In the genomic region with DNA sequence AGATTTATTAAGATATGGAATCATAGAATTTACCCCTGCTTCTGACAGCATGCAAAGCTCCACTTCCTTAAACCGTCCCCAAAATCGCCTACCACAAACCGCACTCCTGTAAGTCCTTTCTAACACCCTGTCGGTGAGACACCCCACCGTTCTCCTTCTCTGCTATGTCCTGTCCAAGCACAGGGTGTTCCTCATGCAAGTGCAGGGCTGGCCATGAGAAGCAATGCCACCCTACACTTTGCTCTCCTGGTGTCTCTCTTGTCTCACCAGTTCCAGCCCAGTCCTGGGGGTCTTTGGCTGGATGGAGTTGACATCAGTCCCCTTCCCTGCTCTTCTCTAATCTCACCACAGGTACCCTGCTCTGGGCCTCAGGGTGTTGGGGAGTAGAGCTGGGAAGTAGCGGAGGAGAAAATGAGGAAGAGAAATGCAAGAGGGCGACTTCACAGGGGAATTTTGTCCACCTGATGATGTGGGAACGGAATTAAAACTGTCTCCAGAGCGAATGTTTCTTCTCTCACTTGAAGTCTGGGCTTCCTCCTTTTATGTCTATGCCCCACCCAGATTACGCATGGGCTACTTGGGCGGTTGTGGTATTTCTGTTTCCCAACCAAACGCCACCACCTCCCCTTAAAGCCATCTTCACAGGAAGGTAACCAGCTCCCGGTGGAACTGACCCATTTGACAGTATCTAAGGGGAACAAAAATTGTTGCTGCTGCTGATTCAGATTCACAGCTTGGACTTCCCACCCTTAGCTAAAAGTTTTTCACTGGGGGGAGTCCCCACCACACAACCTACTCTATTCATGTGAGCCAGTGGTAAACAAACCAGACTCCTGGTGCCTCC, we compare ENCODE assay signal across 8 cellular contexts. TPM values are rescaled to one million over a fixed set of nuclear protein-coding genes. Genes with fewer than 3 reads are reported as not detected.
DNase-seq lines count a peak whose midpoint lies in the region; ATAC-seq, FAIRE-seq and TF ChIP-seq lines count a peak whose summit lies in the region.

No MANE protein-coding gene starts in this region.

- WGBS in endodermal cell (ENCODE audit: insufficient coverage in 1 of 2, insufficient read length in 1 of 2), 2 experiments: 92 to 95% methylated on average over 13 of the region's 13 CpGs

- H3K4me3 ChIP-seq in right atrium auricular region (no peak overlapping the region), endodermal cell (ENCODE audit: low read length) (no peak overlapping the region)

- H3K36me3 ChIP-seq in right atrium auricular region (no peaks in the 10 kb centered on the region), endodermal cell (ENCODE audit: control insufficient read depth, insufficient read depth, low read length) (no peaks in the 10 kb centered on the region)

- H3K27me3 Mint-ChIP-seq in T-helper 2 cell treated with Interferon-gamma antibody and Interleukin-4, amounts not matched to agents 5 μg/mL and 100 μg/mL, for 36 hours (ENCODE audit: low read depth): peaks cover 3% of the 10 kb centered on the region
- H3K27me3 Mint-ChIP-seq in stimulated activated naive B cell treated with anti-CD40 and anti-IgM and Interleukin-4, amounts not matched to agents 10 μg/mL and 1 μg/mL and 100 μg/mL, for 72 hours: no peaks in the 10 kb centered on the region
- peaks cover 5% of the 10 kb centered on the region for H3K27me3 Mint-ChIP-seq in endodermal cell (ENCODE audit: insufficient read depth)

- H3K27ac ChIP-seq in right atrium auricular region (no peak overlapping the region), endodermal cell (ENCODE audit: low read depth, low read length) (no peak overlapping the region)

- FAIRE-seq in urothelium cell line (lab: Jason Lieb, UNC): no peak

- H3K9ac ChIP-seq in endodermal cell (ENCODE audit: extremely low read depth, low read length, poor library complexity, severe bottlenecking): no peak overlapping the region

- no peaks in the 10 kb centered on the region for H3K27me3 ChIP-seq in right atrium auricular region
- H3K27me3 ChIP-seq in endodermal cell (ENCODE audit: control insufficient read depth, insufficient read depth, low read length, poor library complexity, severe bottlenecking): peaks cover 5% of the 10 kb centered on the region

- peak overlapping the region; percentile 77 for H3K27ac Mint-ChIP-seq in T-helper 2 cell treated with Interferon-gamma antibody and Interleukin-4, amounts not matched to agents 5 μg/mL and 100 μg/mL, for 36 hours
- peak overlapping the region; percentile 79 for H3K27ac Mint-ChIP-seq in stimulated activated naive B cell treated with anti-CD40 and anti-IgM and Interleukin-4, amounts not matched to agents 10 μg/mL and 1 μg/mL and 100 μg/mL, for 72 hours
- H3K27ac Mint-ChIP-seq in endodermal cell: no peak overlapping the region

- no peaks in the 10 kb centered on the region for H3K4me1 ChIP-seq in right atrium auricular region
- no peaks in the 10 kb centered on the region for H3K4me1 ChIP-seq in endodermal cell (ENCODE audit: control insufficient read depth, insufficient read depth, low read length)

- ATAC-seq in Right ventricle myocardium superior (ENCODE audit: poor library complexity) (peak; percentile 56), HG02981 (IDR thresholded peaks at IDR 0.05; ENCODE audit: unreplicated experiment) (peak; percentile 66)
- peak; percentile 85 to 88 for ATAC-seq in stimulated activated naive B cell treated with anti-CD40 and anti-IgM and Interleukin-4, amounts not matched to agents 10 μg/mL and 1 μg/mL and 100 μg/mL, for 72 hours (replicated peaks)

- H3K9me3 ChIP-seq in right atrium auricular region: no peaks in the 10 kb centered on the region
- no peaks in the 10 kb centered on the region for H3K9me3 ChIP-seq in endodermal cell (ENCODE audit: control insufficient read depth, low read length)

- H3K4me3 Mint-ChIP-seq in T-helper 2 cell treated with Interferon-gamma antibody and Interleukin-4, amounts not matched to agents 5 μg/mL and 100 μg/mL, for 36 hours: peak overlapping the region; percentile 72
- peak overlapping the region; percentile 25 to 40 for H3K4me3 Mint-ChIP-seq in stimulated activated naive B cell treated with anti-CD40 and anti-IgM and Interleukin-4, amounts not matched to agents 10 μg/mL and 1 μg/mL and 100 μg/mL, for 72 hours
- H3K4me3 Mint-ChIP-seq in endodermal cell: no peak overlapping the region

- no peak for TF ChIP-seq CTCF in right atrium auricular region (IDR thresholded peaks at IDR 0.05)
- no peak for TF ChIP-seq CTCF in endodermal cell (conservative IDR thresholded peaks at IDR 0.05)

- no peaks in the 10 kb centered on the region for H3K36me3 Mint-ChIP-seq in T-helper 2 cell treated with Interferon-gamma antibody and Interleukin-4, amounts not matched to agents 5 μg/mL and 100 μg/mL, for 36 hours (ENCODE audit: low read depth)
- no peaks in the 10 kb centered on the region for H3K36me3 Mint-ChIP-seq in stimulated activated naive B cell treated with anti-CD40 and anti-IgM and Interleukin-4, amounts not matched to agents 10 μg/mL and 1 μg/mL and 100 μg/mL, for 72 hours
- no peaks in the 10 kb centered on the region for H3K36me3 Mint-ChIP-seq in endodermal cell (ENCODE audit: low read depth)

- H3K9me3 Mint-ChIP-seq in T-helper 2 cell treated with Interferon-gamma antibody and Interleukin-4, amounts not matched to agents 5 μg/mL and 100 μg/mL, for 36 hours: no peaks in the 10 kb centered on the region
- H3K9me3 Mint-ChIP-seq in stimulated activated naive B cell treated with anti-CD40 and anti-IgM and Interleukin-4, amounts not matched to agents 10 μg/mL and 1 μg/mL and 100 μg/mL, for 72 hours: no peaks in the 10 kb centered on the region
- no peaks in the 10 kb centered on the region for H3K9me3 Mint-ChIP-seq in endodermal cell

- peaks cover 18% of the 10 kb centered on the region for H3K4me1 Mint-ChIP-seq in T-helper 2 cell treated with Interferon-gamma antibody and Interleukin-4, amounts not matched to agents 5 μg/mL and 100 μg/mL, for 36 hours (ENCODE audit: low read depth)
- peaks cover 27 to 34% of the 10 kb centered on the region in 2 donors for H3K4me1 Mint-ChIP-seq in stimulated activated naive B cell treated with anti-CD40 and anti-IgM and Interleukin-4, amounts not matched to agents 10 μg/mL and 1 μg/mL and 100 μg/mL, for 72 hours
- no peaks in the 10 kb centered on the region for H3K4me1 Mint-ChIP-seq in endodermal cell

- no peak for DNase-seq in Right ventricle myocardium superior
- no peak for DNase-seq in right atrium auricular region (ENCODE audit: low spot score)
- no peak for DNase-seq in T-helper 2 cell treated with Interferon-gamma antibody and Interleukin-4, amounts not matched to agents 5 μg/mL and 100 μg/mL, for 36 hours (ENCODE audit: low spot score)
- peak; percentile 71 for DNase-seq in stimulated activated naive B cell treated with anti-CD40 and anti-IgM and Interleukin-4, amounts not matched to agents 10 μg/mL and 1 μg/mL and 100 μg/mL, for 72 hours
- DNase-seq in endodermal cell: no peak
- DNase-seq in GM03348 (ENCODE audit: low spot score): no peak
- DNase-seq in urothelium cell line (ENCODE audit: low spot score): no peak

- intact Hi-C loops in Right ventricle myocardium superior (cut with DNase I): no loop called here

RNA-seq across cellular contexts. Expression of a gene that starts 49.9 kb away (rescaled TPM):
- total RNA-seq in Right ventricle myocardium superior (not detected), right atrium auricular region (not detected), endodermal cell (under 1 TPM in 1 of 2 donors, not detected in 1; 0.04 TPM)
- 0.04 TPM for polyA plus RNA-seq in endodermal cell (2013, experiment 1 of 2)
- polyA plus RNA-seq in endodermal cell (2013, experiment 2 of 2): not detected
